ENCODE assay signal across 8 cellular contexts in the genomic region with DNA sequence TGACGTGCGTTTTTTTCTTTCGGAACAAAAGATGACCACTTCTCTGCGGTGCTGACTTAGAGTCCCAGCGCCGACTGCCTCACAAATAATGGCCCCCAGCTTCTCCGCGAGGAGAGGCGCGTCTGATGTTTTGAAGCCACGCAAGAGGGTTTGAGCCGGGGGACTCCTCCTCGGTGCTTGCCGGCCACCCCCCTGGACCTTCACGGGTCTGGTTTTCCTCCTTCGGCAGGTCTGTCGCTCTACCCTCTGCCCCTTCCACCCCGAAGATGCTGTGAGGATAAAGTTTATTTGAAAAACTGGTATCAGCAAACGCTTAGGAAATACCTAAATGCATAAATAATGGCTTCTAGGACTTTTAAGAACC. TPM values are rescaled to one million over a fixed set of nuclear protein-coding genes. Genes with fewer than 3 reads are reported as not detected.
DNase-seq lines count a peak whose midpoint lies in the region; ATAC-seq, FAIRE-seq and TF ChIP-seq lines count a peak whose summit lies in the region.

No MANE protein-coding gene starts in this region.

- peak overlapping the region; percentile 99 for H3K4me3 Mint-ChIP-seq in CD4-positive, alpha-beta T cell
- peak overlapping the region; percentile 97 for H3K4me3 Mint-ChIP-seq in MCF 10A (ENCODE audit: unreplicated experiment)

- intact Hi-C loops in CD4-positive, alpha-beta T cell (cut with DNase I, micrococcal nuclease) = loop anchor here (1.0 to 10.0 kb wide), 9 partner anchors 12 to 207 kb away; a partner anchor contains a TSS
- intact Hi-C loops in MCF 10A (cut with micrococcal nuclease) = no loop called here

- H4K8ac ChIP-seq in mesenchymal stem cell (ENCODE audit: low read length) = no peak overlapping the region

- FAIRE-seq in RCC 7860 (lab: Jason Lieb, UNC) = no peak

- peaks cover 12% of the 10 kb centered on the region for H3K4me1 ChIP-seq in HUES64 (ENCODE audit: insufficient read depth, low read length)
- peaks cover 22% of the 10 kb centered on the region for H3K4me1 ChIP-seq in mesenchymal stem cell (ENCODE audit: control insufficient read depth, insufficient read depth, low read depth, low read length)
- no peaks in the 10 kb centered on the region for H3K4me1 ChIP-seq in foreskin keratinocyte

- H2AK5ac ChIP-seq in mesenchymal stem cell (ENCODE audit: low read length, severe bottlenecking) = no peak overlapping the region

- peak overlapping the region in 1 of 2 experiments; percentile 47 for H3K4ac ChIP-seq in mesenchymal stem cell (ENCODE audit: low read depth in 1 of 2, low read length in 2 of 2)

- no peak overlapping the region for H2BK15ac ChIP-seq in mesenchymal stem cell (ENCODE audit: low read depth, poor library complexity, severe bottlenecking)

- peak overlapping the region; percentile 92 for H3K27ac Mint-ChIP-seq in CD4-positive, alpha-beta T cell
- peak overlapping the region; percentile 98 for H3K27ac Mint-ChIP-seq in MCF 10A (ENCODE audit: low read depth, unreplicated experiment)

- WGBS in HUES64 = 3% methylated on average over 17 of the region's 19 CpGs
- WGBS in mesenchymal stem cell = 3% methylated on average over 14 of the region's 19 CpGs

- no peak overlapping the region for H2AFZ ChIP-seq in mesenchymal stem cell (ENCODE audit: low read depth, low read length)

- H3K36me3 Mint-ChIP-seq in CD4-positive, alpha-beta T cell (ENCODE audit: low read depth) = peaks cover 73% of the 10 kb centered on the region
- peaks cover 25% of the 10 kb centered on the region for H3K36me3 Mint-ChIP-seq in MCF 10A (ENCODE audit: insufficient read depth, unreplicated experiment)

- no peak overlapping the region for H2BK120ac ChIP-seq in mesenchymal stem cell (ENCODE audit: low read depth, low read length)

- peaks cover 36% of the 10 kb centered on the region for H3K79me1 ChIP-seq in mesenchymal stem cell (replicated peaks; ENCODE audit: low read length, poor library complexity, severe bottlenecking)

- peak overlapping the region; percentile 85 for H3K4me3 ChIP-seq in HUES64 (ENCODE audit: low read length)
- H3K4me3 ChIP-seq in mesenchymal stem cell (ENCODE audit: insufficient read depth in 1 of 2, low read depth in 1 of 2, low read length in 2 of 2) = peak overlapping the region; percentile 70 to 100

- POLR2A ChIA-PET in CD4-positive, alpha-beta T cell (lab: Charles Lee) = interaction anchor here (1.7 to 6.9 kb wide), 7 partner anchors 10 to 207 kb away, joined by 4 to 134 read pairs (median 7); a partner anchor contains a TSS
- POLR2A ChIA-PET in MCF 10A (lab: Yijun Ruan, JAX) = interaction anchor here (1.3 to 4.1 kb wide), 5 partner anchors 9 to 193 kb away, joined by 3 to 32 read pairs (median 5); a partner anchor contains a TSS

- no peak for ATAC-seq in CD4-positive, alpha-beta T cell (ENCODE audit: poor library complexity)
- no peak for ATAC-seq in foreskin keratinocyte

- H3K27ac ChIP-seq in CD4-positive, alpha-beta T cell (ENCODE audit: low read depth, low read length) = peak overlapping the region; percentile 94
- H3K27ac ChIP-seq in HUES64 (ENCODE audit: low read depth, low read length) = no peak overlapping the region; the same call in 1 of the 2 replicates
- H3K27ac ChIP-seq in mesenchymal stem cell (ENCODE audit: low read length, poor library complexity, severe bottlenecking) = no peak overlapping the region
- H3K27ac ChIP-seq in foreskin keratinocyte = no peak overlapping the region

- H3K27me3 ChIP-seq in CD4-positive, alpha-beta T cell (ENCODE audit: control insufficient read depth, insufficient read depth, low read length) = no peaks in the 10 kb centered on the region
- H3K27me3 ChIP-seq in HUES64 (ENCODE audit: insufficient read depth, low read length) (no peaks in the 10 kb centered on the region), mesenchymal stem cell (ENCODE audit: control insufficient read depth in 1 of 2, insufficient read depth in 1 of 2, low read length in 2 of 2) (no peaks in the 10 kb centered on the region), foreskin keratinocyte (no peaks in the 10 kb centered on the region)

- H3K27me3 Mint-ChIP-seq in CD4-positive, alpha-beta T cell = no peaks in the 10 kb centered on the region
- no peaks in the 10 kb centered on the region for H3K27me3 Mint-ChIP-seq in MCF 10A (ENCODE audit: insufficient read depth, unreplicated experiment)

- peak overlapping the region; percentile 82 for H3K4me2 ChIP-seq in mesenchymal stem cell (ENCODE audit: low read length, poor library complexity, severe bottlenecking)

- no peaks in the 10 kb centered on the region for H3K9me3 Mint-ChIP-seq in CD4-positive, alpha-beta T cell
- no peaks in the 10 kb centered on the region for H3K9me3 Mint-ChIP-seq in MCF 10A (ENCODE audit: unreplicated experiment)

- TSS peak; percentile 56 for BruUV-seq in MCF 10A (replicated peaks; lab: Mats Ljungman, UMichigan)

- H3K18ac ChIP-seq in mesenchymal stem cell (ENCODE audit: low read depth in 1 of 2, low read length in 2 of 2) = no peak overlapping the region

- CTCF ChIA-PET in CD4-positive, alpha-beta T cell (lab: Charles Lee) = interaction anchor here (0.8 to 2.5 kb wide), 2 partner anchors 27 to 33 kb away, joined by 3 to 8 read pairs; no protein-coding TSS in a partner anchor
- CTCF ChIA-PET in MCF 10A (lab: Yijun Ruan, JAX) = interaction anchor here (1.3 kb wide), 1 partner anchor 50 kb away, joined by 8 read pairs; no protein-coding TSS in a partner anchor

- H2BK12ac ChIP-seq in mesenchymal stem cell (ENCODE audit: low read length in 2 of 2) = no peak overlapping the region

- peaks cover 72% of the 10 kb centered on the region for H3K4me1 Mint-ChIP-seq in CD4-positive, alpha-beta T cell (ENCODE audit: low read depth)
- H3K4me1 Mint-ChIP-seq in MCF 10A (ENCODE audit: insufficient read depth, unreplicated experiment) = peaks cover 26% of the 10 kb centered on the region

- H3K9ac ChIP-seq in HUES64 (ENCODE audit: low read depth, low read length) (peak overlapping the region; percentile 67), mesenchymal stem cell (ENCODE audit: low read length) (peak overlapping the region; percentile 95)

- no peak overlapping the region for H3K23ac ChIP-seq in mesenchymal stem cell (ENCODE audit: low read length in 2 of 2)

- H2BK5ac ChIP-seq in mesenchymal stem cell (ENCODE audit: low read depth, low read length, poor library complexity, severe bottlenecking) = no peak overlapping the region

- no peaks in the 10 kb centered on the region for H3K9me3 ChIP-seq in CD4-positive, alpha-beta T cell (ENCODE audit: control insufficient read depth, low read length)
- no peaks in the 10 kb centered on the region for H3K9me3 ChIP-seq in HUES64 (ENCODE audit: insufficient read depth, low read depth, low read length)
- no peaks in the 10 kb centered on the region for H3K9me3 ChIP-seq in mesenchymal stem cell (ENCODE audit: control insufficient read depth, low read length)

- H3K36me3 ChIP-seq in HUES64 (ENCODE audit: insufficient read depth, low read length) (peaks cover 25% of the 10 kb centered on the region), mesenchymal stem cell (ENCODE audit: control insufficient read depth in 1 of 2, insufficient read depth in 2 of 2, low read depth in 1 of 2, low read length in 2 of 2) (peaks cover 12 to 35% of the 10 kb centered on the region in 2 experiments)

- H3K14ac ChIP-seq in mesenchymal stem cell (ENCODE audit: low read length in 2 of 2) = no peak overlapping the region

- no peak overlapping the region for H4K91ac ChIP-seq in mesenchymal stem cell (ENCODE audit: low read length)

- peak in 1 of 10 experiments; percentile 15 for DNase-seq in CD4-positive, alpha-beta T cell
- DNase-seq in MCF 10A (ENCODE audit: unreplicated experiment) (peak; percentile 15), mesenchymal stem cell (peak; percentile 71), foreskin keratinocyte (no peak), RCC 7860 (ENCODE audit: low spot score) (no peak)
- no peak for DNase-seq in stimulated activated naive CD4-positive, alpha-beta T cell treated with Interleukin-2 at 50 U/mL for 16 hours (lab: John Stamatoyannopoulos, UW)
- DNase-seq in NK-92 treated with Interleukin-12 subunit alpha and Interleukin-12 subunit beta, amount 100 ng/mL, for 24 hours (lab: John Stamatoyannopoulos, UW) = no peak

- no peak for TF ChIP-seq CTCF in CD4-positive, alpha-beta T cell (IDR thresholded peaks at IDR 0.05)
- TF ChIP-seq CTCF in MCF 10A (IDR thresholded peaks at IDR 0.05; ENCODE audit: unreplicated experiment) (no peak), foreskin keratinocyte (conservative IDR thresholded peaks at IDR 0.05) (no peak)

RNA-seq across cellular contexts. Expression of a gene that starts 0.6 kb away (rescaled TPM):
- total RNA-seq in CD4-positive, alpha-beta T cell = 10 to 100 TPM; 80.4 to 80.9 TPM
- polyA plus RNA-seq in HUES64 (2013, experiment 1 of 2) = 8.5 TPM
- polyA plus RNA-seq in HUES64 (2013, experiment 2 of 2) = 10.1 TPM
- 14.7 and 17.1 TPM in 2 replicates for total RNA-seq in MCF 10A (2022)
- 7.6 TPM for polyA plus RNA-seq in mesenchymal stem cell (2013, experiment 1 of 2)
- 7.5 TPM for polyA plus RNA-seq in mesenchymal stem cell (2013, experiment 2 of 2)
- total RNA-seq in foreskin keratinocyte = 8.3 and 8.6 TPM in 2 replicates
- 9.4 and 10.4 TPM in 2 replicates for polyA plus RNA-seq in foreskin keratinocyte

RNA-seq across cellular contexts. Expression of a gene that starts 0.8 kb away (rescaled TPM):
- total RNA-seq in CD4-positive, alpha-beta T cell = 100 to 1,000 TPM; 145 to 159 TPM
- 42.8 TPM for polyA plus RNA-seq in HUES64 (2013, experiment 1 of 2)
- 44.6 TPM for polyA plus RNA-seq in HUES64 (2013, experiment 2 of 2)
- 27.6 and 30.0 TPM in 2 replicates for total RNA-seq in MCF 10A (2022)
- 36.7 TPM for polyA plus RNA-seq in mesenchymal stem cell (2013, experiment 1 of 2)
- 38.1 TPM for polyA plus RNA-seq in mesenchymal stem cell (2013, experiment 2 of 2)
- 45.5 and 50.4 TPM in 2 replicates for total RNA-seq in foreskin keratinocyte
- 52.7 and 54.2 TPM in 2 replicates for polyA plus RNA-seq in foreskin keratinocyte

RNA-seq across cellular contexts. Expression of a gene that starts 11.9 kb away (rescaled TPM):
- 10 to 100 TPM; 12.6 to 13.9 TPM for total RNA-seq in CD4-positive, alpha-beta T cell
- 42.1 TPM for polyA plus RNA-seq in HUES64 (2013, experiment 1 of 2)
- polyA plus RNA-seq in HUES64 (2013, experiment 2 of 2) = 39.1 TPM
- 33.6 and 40.4 TPM in 2 replicates for total RNA-seq in MCF 10A (2022)
- polyA plus RNA-seq in mesenchymal stem cell (2013, experiment 1 of 2) = 62.4 TPM
- 62.2 TPM for polyA plus RNA-seq in mesenchymal stem cell (2013, experiment 2 of 2)
- 37.2 and 37.3 TPM in 2 replicates for total RNA-seq in foreskin keratinocyte
- polyA plus RNA-seq in foreskin keratinocyte = 34.5 and 37.4 TPM in 2 replicates

RNA-seq across cellular contexts. Expression of a gene that starts 32.9 kb away (rescaled TPM):
- total RNA-seq in CD4-positive, alpha-beta T cell = 10 to 100 TPM; 13.4 to 15.1 TPM
- 14.7 TPM for polyA plus RNA-seq in HUES64 (2013, experiment 1 of 2)
- 13.0 TPM for polyA plus RNA-seq in HUES64 (2013, experiment 2 of 2)
- total RNA-seq in MCF 10A (2022) (14.7 and 14.8 TPM in 2 replicates), foreskin keratinocyte (20.4 and 22.0 TPM in 2 replicates)
- polyA plus RNA-seq in mesenchymal stem cell (2013, experiment 1 of 2) = 30.4 TPM
- polyA plus RNA-seq in mesenchymal stem cell (2013, experiment 2 of 2) = 33.2 TPM
- 12.8 and 13.8 TPM in 2 replicates for polyA plus RNA-seq in foreskin keratinocyte

Comparison
In these comparisons a context has a peak if more than half of its experiments do, and no peak if none do; other contexts are left out.
1. DNase-seq: peak in MCF 10A (single experiment) and mesenchymal stem cell (single experiment); none in foreskin keratinocyte (0 of 2), stimulated activated naive CD4-positive, alpha-beta T cell treated with Interleukin-2 at 50 U/mL for 16 hours (single experiment), RCC 7860 (single experiment) and NK-92 treated with Interleukin-12 subunit alpha and Interleukin-12 subunit beta, amount 100 ng/mL, for 24 hours (single experiment).